ENCODE assay signal across 13 cellular contexts in genomic region chr14:32230181-32230580, GRCh38. TPM values are rescaled to one million over a fixed set of nuclear protein-coding genes. Genes with fewer than 3 reads are reported as not detected.
A peak's percentile ranks its signal among the peaks of the same experiment; 100 is the strongest.
DNase-seq lines count a peak whose midpoint lies in the region; ATAC-seq and TF ChIP-seq lines count a peak whose summit lies in the region.
"Had no signal": no experiment of that assay in that cellular context is flagged by ENCODE, and none has a peak within 500 bp of the region (broad histone marks: within the 10 kb centered on the region; RNA-seq: fewer than 3 reads in every experiment).

No MANE protein-coding gene starts in this region.

- H3K36me3 ChIP-seq in Panc1 (ENCODE audit: control insufficient read depth, insufficient read depth, low read length) (no peaks in the 10 kb centered on the region), rectal smooth muscle tissue (ENCODE audit: control insufficient read depth, insufficient read depth, low read length) (no peaks in the 10 kb centered on the region), MM.1S (replicated peaks; ENCODE audit: insufficient read depth, low read length) (no peaks in the 10 kb centered on the region), colonic mucosa (no peaks in the 10 kb centered on the region)

- no peaks in the 10 kb centered on the region for H4K20me1 ChIP-seq in MM.1S (ENCODE audit: insufficient read depth, low read length)

- no peak overlapping the region for H3K4me2 ChIP-seq in MM.1S (ENCODE audit: low read depth, low read length)

- peak; percentile 48; the same call in 1 of the 2 replicates for ATAC-seq in Panc1
- no peak for ATAC-seq in HG02852 (IDR thresholded peaks at IDR 0.05; ENCODE audit: unreplicated experiment)
- no peak for ATAC-seq in GM18858 (IDR thresholded peaks at IDR 0.05; ENCODE audit: unreplicated experiment)

- no peaks in the 10 kb centered on the region for H3F3A ChIP-seq in MM.1S (ENCODE audit: insufficient read depth, low read length)

- DNase-seq in GM03348 (ENCODE audit: low spot score) (peak; percentile 27), Panc1 (ENCODE audit: low read depth, low spot score) (no peak), fibroblast of pulmonary artery (ENCODE audit: low read depth) (peak; percentile 34), MM.1S (no peak), colonic mucosa (no peak)
- DNase-seq: activated effector memory CD4-positive, alpha-beta T cell treated with anti-CD3 and anti-CD28 coated beads, Interleukin-2, amount 50 U/mL, for 16 hours; NCI-H1092 treated with DMSO at 0.1 percent for 48 hours; NCI-H69; T-helper 1 cell had no signal

- intact Hi-C loops in Panc1 (cut with micrococcal nuclease; ENCODE audit: unreplicated experiment) (no loop called here), colonic mucosa (cut with DNase I) (no loop called here)

- no peaks in the 10 kb centered on the region for H3K27me3 ChIP-seq in Panc1 (ENCODE audit: control insufficient read depth, insufficient read depth, low read length)
- no peaks in the 10 kb centered on the region for H3K27me3 ChIP-seq in rectal smooth muscle tissue (ENCODE audit: control insufficient read depth, insufficient read depth, low read length)
- H3K27me3 ChIP-seq in MM.1S (replicated peaks; ENCODE audit: insufficient read depth, low read length): no peaks in the 10 kb centered on the region
- H3K27me3 ChIP-seq in colonic mucosa: no peaks in the 10 kb centered on the region

- H3K9me3 ChIP-seq in Panc1 (ENCODE audit: control insufficient read depth, insufficient read depth, low read depth, low read length) (no peaks in the 10 kb centered on the region), MM.1S (replicated peaks; ENCODE audit: insufficient read depth, low read length) (no peaks in the 10 kb centered on the region), colonic mucosa (no peaks in the 10 kb centered on the region)

- no peaks in the 10 kb centered on the region for H3K4me1 ChIP-seq in Panc1 (ENCODE audit: control insufficient read depth, insufficient read depth, low read length)
- H3K4me1 ChIP-seq in rectal smooth muscle tissue (ENCODE audit: control insufficient read depth, insufficient read depth, low read length): peaks cover 20% of the 10 kb centered on the region
- H3K4me1 ChIP-seq in MM.1S (ENCODE audit: low read length): no peaks in the 10 kb centered on the region
- H3K4me1 ChIP-seq in colonic mucosa: no peaks in the 10 kb centered on the region

- no peak overlapping the region for H3K4me3 ChIP-seq in Panc1 (ENCODE audit: low read depth in 2 of 2, low read length in 2 of 2)
- no peak overlapping the region for H3K4me3 ChIP-seq in fibroblast of pulmonary artery (replicated peaks; ENCODE audit: low read depth, low read length)
- no peak overlapping the region for H3K4me3 ChIP-seq in rectal smooth muscle tissue (ENCODE audit: low read length)
- no peak overlapping the region for H3K4me3 ChIP-seq in MM.1S (ENCODE audit: low read length)
- H3K4me3 ChIP-seq in colonic mucosa: no peak overlapping the region

- TF ChIP-seq CTCF in Panc1 (IDR thresholded peaks at IDR 0.05): no peak
- TF ChIP-seq CTCF in fibroblast of pulmonary artery (IDR thresholded peaks at IDR 0.05; ENCODE audit: low read length, missing control alignments): no peak
- no peak for TF ChIP-seq CTCF in MM.1S (IDR thresholded peaks at IDR 0.05; ENCODE audit: low read length)
- no peak for TF ChIP-seq CTCF in colonic mucosa (IDR thresholded peaks at IDR 0.05)

- H3K9ac ChIP-seq in rectal smooth muscle tissue (ENCODE audit: low read length) (no peak overlapping the region), MM.1S (ENCODE audit: low read length) (no peak overlapping the region), colonic mucosa (ENCODE audit: low read depth in 2 of 2, low read length in 2 of 2) (no peak overlapping the region)

- no peaks in the 10 kb centered on the region for H3K79me2 ChIP-seq in MM.1S (ENCODE audit: low read length)

- no TSS peak for BruUV-seq in Panc1 (replicated peaks; lab: Mats Ljungman, UMichigan)

- H3K27ac ChIP-seq in Panc1 (ENCODE audit: low read length): no peak overlapping the region
- peak overlapping the region; percentile 23 for H3K27ac ChIP-seq in rectal smooth muscle tissue (ENCODE audit: low read depth, low read length)
- no peak overlapping the region for H3K27ac ChIP-seq in MM.1S (ENCODE audit: low read length)
- no peak overlapping the region for H3K27ac ChIP-seq in colonic mucosa

- H3K9me2 ChIP-seq in MM.1S (replicated peaks; ENCODE audit: insufficient read depth, low read length): no peaks in the 10 kb centered on the region

- POLR2A ChIA-PET in Panc1 (lab: Charles Lee): no interaction called here

- in situ Hi-C loops in Panc1 (cut with HindIII; ENCODE audit: low pct_unique_long_range_greater_than_20kb, low sequenced_read_pairs): no loop called here

- no peak overlapping the region for H2AFZ ChIP-seq in MM.1S (ENCODE audit: low read length)

- CTCF ChIA-PET in Panc1 (lab: Charles Lee): no interaction called here

RNA-seq across cellular contexts. Expression of gene RNU6-8, which starts 27.1 kb away (rescaled TPM):
- total RNA-seq in Panc1 (2021; ENCODE audit: unreplicated experiment) (not detected), colonic mucosa (not detected)
- not detected for polyA plus RNA-seq in Panc1 (2012; ENCODE audit: insufficient read length)
- total RNA-seq: urinary bladder had no signal
- polyA plus RNA-seq: urinary bladder had no signal

RNA-seq across cellular contexts. Expression of gene RNU6-7, which starts 28.3 kb away (rescaled TPM):
- total RNA-seq in Panc1 (2021; ENCODE audit: unreplicated experiment): not detected
- polyA plus RNA-seq in Panc1 (2012; ENCODE audit: insufficient read length): not detected
- not detected for total RNA-seq in colonic mucosa
- total RNA-seq: urinary bladder had no signal
- polyA plus RNA-seq: urinary bladder had no signal

Comparison
In these comparisons a context has a peak if more than half of its experiments do, and no peak if none do; other contexts are left out.
1. DNase-seq: peak in GM03348 (single experiment) and fibroblast of pulmonary artery (single experiment); none in Panc1 (single experiment), MM.1S (single experiment) and colonic mucosa (single experiment).